In the genomic region with DNA sequence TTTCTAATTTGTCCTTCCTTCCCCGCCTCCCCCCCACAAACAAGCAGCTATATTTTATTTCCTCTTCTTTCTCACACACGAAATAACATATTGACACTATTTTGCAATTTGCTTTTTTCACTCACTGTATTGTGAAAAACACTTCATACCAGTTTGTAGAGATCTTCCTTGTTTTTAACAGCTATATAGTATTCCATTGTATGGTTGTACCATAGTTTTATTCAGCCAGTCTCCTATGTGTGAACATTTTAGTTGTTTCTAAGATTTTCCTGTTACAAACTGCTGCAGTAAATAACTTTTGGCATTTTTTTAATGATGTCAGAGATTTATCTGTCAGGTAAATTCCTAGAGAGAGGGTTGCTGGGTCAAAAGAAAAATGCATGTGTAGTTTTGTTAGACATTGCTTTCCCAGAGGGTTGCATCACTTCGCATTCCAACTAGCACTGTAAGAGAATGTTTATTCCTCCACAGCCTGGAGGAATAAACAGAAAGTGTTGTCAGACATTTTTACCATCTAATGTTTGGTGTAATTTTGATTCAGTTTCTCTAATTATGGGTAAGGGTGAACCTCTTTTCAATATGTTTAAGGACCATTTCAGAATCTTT, we compare ENCODE assay signal across 19 cellular contexts.
A peak's percentile ranks its signal among the peaks of the same experiment; 100 is the strongest.
DNase-seq lines count a peak whose midpoint lies in the region; ATAC-seq, FAIRE-seq and TF ChIP-seq lines count a peak whose summit lies in the region.
"Had no signal": no experiment of that assay in that cellular context is flagged by ENCODE, and none has a peak within 500 bp of the region (broad histone marks: within the 10 kb centered on the region; RNA-seq: fewer than 3 reads in every experiment).

No MANE protein-coding gene starts in this region.

- no peak for ATAC-seq in PC-3
- no peak for ATAC-seq in HG03469 (IDR thresholded peaks at IDR 0.05; ENCODE audit: unreplicated experiment)
- ATAC-seq: HCT116, natural killer cell had no signal

- intact Hi-C loops in PC-3 (cut with micrococcal nuclease) = no loop called here

- no peaks in the 10 kb centered on the region for H3K27me3 ChIP-seq in PC-3 (ENCODE audit: low read length)

- no peak for TF ChIP-seq CTCF in PC-3 (conservative IDR thresholded peaks at IDR 0.05; ENCODE audit: low read depth, low read length)
- TF ChIP-seq CTCF in D721Med (IDR thresholded peaks at IDR 0.05; ENCODE audit: insufficient read depth, missing control alignments) = no peak

- H2AFZ ChIP-seq in PC-3 (ENCODE audit: low read length) = no peak overlapping the region

- H3K4me3 ChIP-seq in PC-3 (ENCODE audit: low read length) (no peak overlapping the region), skeletal muscle cell (ENCODE audit: low read depth, low read length) (no peak overlapping the region)
- H3K4me3 ChIP-seq: thoracic aorta had no signal

- H3K9me3 ChIP-seq in PC-3 (ENCODE audit: low read length) = no peaks in the 10 kb centered on the region
- H3K9me3 ChIP-seq: thoracic aorta had no signal

- no peaks in the 10 kb centered on the region for H3K36me3 ChIP-seq in PC-3 (ENCODE audit: low read depth, low read length)
- H3K36me3 ChIP-seq: thoracic aorta had no signal

- POLR2A ChIA-PET in PC-3 (lab: Charles Lee; ENCODE audit: unreplicated experiment) = no interaction called here

- no peaks in the 10 kb centered on the region for H3F3A ChIP-seq in PC-3 (ENCODE audit: low read length, unreplicated experiment)

- FAIRE-seq in D721Med (lab: Jason Lieb, UNC) = no peak
- FAIRE-seq: islet of Langerhans had no signal

- DNase-seq in GM03348 (ENCODE audit: low spot score) (peak; percentile 23), PC-3 (peak; percentile 42), fibroblast of gingiva (ENCODE audit: low read depth) (peak; percentile 64), skeletal muscle cell (ENCODE audit: low read depth) (peak; percentile 43), D721Med (ENCODE audit: insufficient read length, low spot score) (no peak), NCI-H1092 treated with DMSO at 0.1 percent for 48 hours (lab: John Stamatoyannopoulos, UW) (no peak)
- DNase-seq: activated B cell treated with CpG ODN at 0.5 μM for 24 hours; CD4-positive, alpha-beta T cell; DMS79; mesendoderm; natural killer cell; NCI-H187; NCI-H446 treated with DMSO at 0.1 percent for 48 hours; SHP77; T-helper 2 cell had no signal

- 0 out of 2 replicates have a peak, but pooled peaks cover 9% of the 10 kb centered on the region for H3K79me2 ChIP-seq in PC-3 (ENCODE audit: low read length)

- CTCF ChIA-PET in PC-3 (lab: Charles Lee) = no interaction called here

- H3K4me1 ChIP-seq in PC-3 (ENCODE audit: insufficient read depth, low read length) = no peaks in the 10 kb centered on the region; the same call in 1 of the 2 replicates

- H3K9me2 ChIP-seq in PC-3 (replicated peaks; ENCODE audit: low read length) = no peaks in the 10 kb centered on the region

- no peaks in the 10 kb centered on the region for H4K20me1 ChIP-seq in PC-3 (ENCODE audit: low read length)

- H3K27ac ChIP-seq in PC-3 (ENCODE audit: low read length) = no peak overlapping the region
- H3K27ac ChIP-seq: thoracic aorta had no signal

- H3K4me2 ChIP-seq in PC-3 (ENCODE audit: low read length) = no peak overlapping the region

- H3K9ac ChIP-seq in PC-3 (ENCODE audit: low read length) = no peak overlapping the region

- BruUV-seq in PC-3 (replicated peaks; lab: Mats Ljungman, UMichigan) = no TSS peak

Comparison
In these comparisons a context has a peak if more than half of its experiments do, and no peak if none do; other contexts are left out.
1. DNase-seq: peak in GM03348 (single experiment), PC-3 (single experiment), fibroblast of gingiva (single experiment) and skeletal muscle cell (single experiment); none in D721Med (single experiment) and NCI-H1092 treated with DMSO at 0.1 percent for 48 hours (single experiment).